9 cellular contexts compared by ENCODE assay signal in genomic region chr16:26598061-26598460, GRCh38.
DNase-seq lines count a peak whose midpoint lies in the region; ATAC-seq and TF ChIP-seq lines count a peak whose summit lies in the region.
"Had no signal": no experiment of that assay in that cellular context is flagged by ENCODE, and none has a peak within 500 bp of the region (broad histone marks: within the 10 kb centered on the region; RNA-seq: fewer than 3 reads in every experiment).

No MANE protein-coding gene starts in this region.

- H3K27ac Mint-ChIP-seq in activated CD4-positive, alpha-beta T cell treated with anti-CD3 and anti-CD28 coated beads for 36 hours = peak overlapping the region; percentile 82
- H3K27ac Mint-ChIP-seq in activated naive CD8-positive, alpha-beta T cell treated with anti-CD3 and anti-CD28 coated beads, Interleukin-2, amount 10 ng/mL, durations not matched to agents 7 days and 5 days = peak overlapping the region; percentile 95
- no peak overlapping the region for H3K27ac Mint-ChIP-seq in neural progenitor cell
- H3K27ac Mint-ChIP-seq: B cell had no signal

- no peak overlapping the region for H3K4me2 ChIP-seq in neural progenitor cell

- H3K27ac ChIP-seq in neural progenitor cell = no peak overlapping the region

- H3K4me1 Mint-ChIP-seq in activated CD4-positive, alpha-beta T cell treated with anti-CD3 and anti-CD28 coated beads for 36 hours = peaks cover 54% of the 10 kb centered on the region
- H3K4me1 Mint-ChIP-seq in activated naive CD8-positive, alpha-beta T cell treated with anti-CD3 and anti-CD28 coated beads, Interleukin-2, amount 10 ng/mL, durations not matched to agents 7 days and 5 days = peaks cover 58% of the 10 kb centered on the region
- H3K4me1 Mint-ChIP-seq in neural progenitor cell = peaks cover 18% of the 10 kb centered on the region
- H3K4me1 Mint-ChIP-seq: B cell had no signal

- H3K9me3 Mint-ChIP-seq in activated CD4-positive, alpha-beta T cell treated with anti-CD3 and anti-CD28 coated beads for 36 hours (ENCODE audit: low read depth) = no peaks in the 10 kb centered on the region
- peaks cover 11% of the 10 kb centered on the region for H3K9me3 Mint-ChIP-seq in activated naive CD8-positive, alpha-beta T cell treated with anti-CD3 and anti-CD28 coated beads, Interleukin-2, amount 10 ng/mL, durations not matched to agents 7 days and 5 days
- H3K9me3 Mint-ChIP-seq in neural progenitor cell = no peaks in the 10 kb centered on the region

- H3K9ac ChIP-seq in neural progenitor cell = no peak overlapping the region

- peak; percentile 3 for DNase-seq in GM12865 (ENCODE audit: low read depth)
- DNase-seq in activated CD4-positive, alpha-beta T cell treated with anti-CD3 and anti-CD28 coated beads for 36 hours = peak; percentile 83
- DNase-seq in activated naive CD8-positive, alpha-beta T cell treated with anti-CD3 and anti-CD28 coated beads, Interleukin-2, amount 10 ng/mL, durations not matched to agents 7 days and 5 days = peak; percentile 66
- peak; percentile 70 for DNase-seq in stimulated activated CD4-positive, alpha-beta T cell treated with anti-CD3 and anti-CD28 coated beads, Interleukin-4, amount 100 ng/mL, for 24 hours
- DNase-seq in NCI-H1436 treated with DMSO at 0.1 percent for 48 hours (lab: John Stamatoyannopoulos, UW) = no peak
- DNase-seq in C1 segment of cervical spinal cord (lab: John Stamatoyannopoulos, UW) = no peak
- DNase-seq in neural progenitor cell (ENCODE audit: low spot score) = no peak

- H3F3A ChIP-seq in neural progenitor cell (ENCODE audit: low read depth) = no peaks in the 10 kb centered on the region

- CTCF ChIA-PET in activated CD4-positive, alpha-beta T cell treated with anti-CD3 and anti-CD28 coated beads for 36 hours (lab: Charles Lee) = interaction anchor here (0.6 to 0.8 kb wide), 2 partner anchors 315 to 976 kb away, joined by 3 read pairs; no protein-coding TSS in a partner anchor

- no peak overlapping the region for H2AFZ ChIP-seq in neural progenitor cell (replicated peaks)

- no peaks in the 10 kb centered on the region for H3K4me1 ChIP-seq in neural progenitor cell

- H3K27me3 ChIP-seq in neural progenitor cell = no peaks in the 10 kb centered on the region

- peak overlapping the region; percentile 20 for H3K4me3 Mint-ChIP-seq in activated CD4-positive, alpha-beta T cell treated with anti-CD3 and anti-CD28 coated beads for 36 hours
- H3K4me3 Mint-ChIP-seq in activated naive CD8-positive, alpha-beta T cell treated with anti-CD3 and anti-CD28 coated beads, Interleukin-2, amount 10 ng/mL, durations not matched to agents 7 days and 5 days = peak overlapping the region; percentile 63
- no peak overlapping the region for H3K4me3 Mint-ChIP-seq in neural progenitor cell
- H3K4me3 Mint-ChIP-seq: B cell had no signal

- H4K20me1 ChIP-seq in neural progenitor cell (ENCODE audit: low read depth) = no peaks in the 10 kb centered on the region

- peak; percentile 91 for ATAC-seq in activated CD4-positive, alpha-beta T cell treated with anti-CD3 and anti-CD28 coated beads for 36 hours
- peak; percentile 91 for ATAC-seq in activated naive CD8-positive, alpha-beta T cell treated with anti-CD3 and anti-CD28 coated beads, Interleukin-2, amount 10 ng/mL, durations not matched to agents 7 days and 5 days (ENCODE audit: low read depth)
- no peak for ATAC-seq in GM19397 (IDR thresholded peaks at IDR 0.05; ENCODE audit: unreplicated experiment)

- H3K27me3 Mint-ChIP-seq in activated CD4-positive, alpha-beta T cell treated with anti-CD3 and anti-CD28 coated beads for 36 hours = peaks cover 19% of the 10 kb centered on the region
- no peaks in the 10 kb centered on the region for H3K27me3 Mint-ChIP-seq in activated naive CD8-positive, alpha-beta T cell treated with anti-CD3 and anti-CD28 coated beads, Interleukin-2, amount 10 ng/mL, durations not matched to agents 7 days and 5 days
- peaks cover 3% of the 10 kb centered on the region for H3K27me3 Mint-ChIP-seq in neural progenitor cell (ENCODE audit: insufficient read depth, low read depth)

- no peaks in the 10 kb centered on the region for H3K36me3 ChIP-seq in neural progenitor cell

- H3K4me3 ChIP-seq in GM12865 (ENCODE audit: low read depth, low read length) (no peak overlapping the region), neural progenitor cell (no peak overlapping the region)

- POLR2A ChIA-PET in activated CD4-positive, alpha-beta T cell treated with anti-CD3 and anti-CD28 coated beads for 36 hours (lab: Charles Lee) = interaction anchor here (0.6 kb wide), 1 partner anchor 16 kb away, joined by 3 read pairs; no protein-coding TSS in a partner anchor
- POLR2A ChIA-PET in activated naive CD8-positive, alpha-beta T cell treated with anti-CD3 and anti-CD28 coated beads, Interleukin-2, amount 10 ng/mL, durations not matched to agents 7 days and 5 days (lab: Charles Lee) = interaction anchor here (1.2 to 2.5 kb wide), 2 partner anchors 16 to 48 kb away, joined by 4 to 8 read pairs; no protein-coding TSS in a partner anchor

- TF ChIP-seq CTCF in GM12865 (IDR thresholded peaks at IDR 0.05; ENCODE audit: insufficient read depth, low read depth, low read length, missing control alignments) (no peak), neural progenitor cell (IDR thresholded peaks at IDR 0.05) (no peak)

- H3K79me2 ChIP-seq in neural progenitor cell (ENCODE audit: low read depth) = no peaks in the 10 kb centered on the region

- no peaks in the 10 kb centered on the region for H3K9me3 ChIP-seq in neural progenitor cell (ENCODE audit: low read depth)

- H3K36me3 Mint-ChIP-seq in activated CD4-positive, alpha-beta T cell treated with anti-CD3 and anti-CD28 coated beads for 36 hours (ENCODE audit: low read depth) = peaks cover 2% of the 10 kb centered on the region
- peaks cover 27% of the 10 kb centered on the region for H3K36me3 Mint-ChIP-seq in activated naive CD8-positive, alpha-beta T cell treated with anti-CD3 and anti-CD28 coated beads, Interleukin-2, amount 10 ng/mL, durations not matched to agents 7 days and 5 days
- no peaks in the 10 kb centered on the region for H3K36me3 Mint-ChIP-seq in neural progenitor cell

- intact Hi-C loops in activated CD4-positive, alpha-beta T cell treated with anti-CD3 and anti-CD28 coated beads for 36 hours (cut with DNase I, micrococcal nuclease) = loop anchor here in 1 of 2 experiments (1.0 to 10.0 kb wide), 10 partner anchors 67 to 1583 kb away; partner anchors contain the start of gene ARHGAP17

Comparison
In these comparisons a context has a peak if more than half of its experiments do, and no peak if none do; other contexts are left out.
1. DNase-seq: peak in GM12865 (single experiment), activated CD4-positive, alpha-beta T cell treated with anti-CD3 and anti-CD28 coated beads for 36 hours (single experiment), activated naive CD8-positive, alpha-beta T cell treated with anti-CD3 and anti-CD28 coated beads, Interleukin-2, amount 10 ng/mL, durations not matched to agents 7 days and 5 days (single experiment) and stimulated activated CD4-positive, alpha-beta T cell treated with anti-CD3 and anti-CD28 coated beads, Interleukin-4, amount 100 ng/mL, for 24 hours (single experiment); none in NCI-H1436 treated with DMSO at 0.1 percent for 48 hours (single experiment), C1 segment of cervical spinal cord (0 of 14) and neural progenitor cell (single experiment).